Comparison of ENCODE assay signal across 8 cellular contexts in the genomic region with DNA sequence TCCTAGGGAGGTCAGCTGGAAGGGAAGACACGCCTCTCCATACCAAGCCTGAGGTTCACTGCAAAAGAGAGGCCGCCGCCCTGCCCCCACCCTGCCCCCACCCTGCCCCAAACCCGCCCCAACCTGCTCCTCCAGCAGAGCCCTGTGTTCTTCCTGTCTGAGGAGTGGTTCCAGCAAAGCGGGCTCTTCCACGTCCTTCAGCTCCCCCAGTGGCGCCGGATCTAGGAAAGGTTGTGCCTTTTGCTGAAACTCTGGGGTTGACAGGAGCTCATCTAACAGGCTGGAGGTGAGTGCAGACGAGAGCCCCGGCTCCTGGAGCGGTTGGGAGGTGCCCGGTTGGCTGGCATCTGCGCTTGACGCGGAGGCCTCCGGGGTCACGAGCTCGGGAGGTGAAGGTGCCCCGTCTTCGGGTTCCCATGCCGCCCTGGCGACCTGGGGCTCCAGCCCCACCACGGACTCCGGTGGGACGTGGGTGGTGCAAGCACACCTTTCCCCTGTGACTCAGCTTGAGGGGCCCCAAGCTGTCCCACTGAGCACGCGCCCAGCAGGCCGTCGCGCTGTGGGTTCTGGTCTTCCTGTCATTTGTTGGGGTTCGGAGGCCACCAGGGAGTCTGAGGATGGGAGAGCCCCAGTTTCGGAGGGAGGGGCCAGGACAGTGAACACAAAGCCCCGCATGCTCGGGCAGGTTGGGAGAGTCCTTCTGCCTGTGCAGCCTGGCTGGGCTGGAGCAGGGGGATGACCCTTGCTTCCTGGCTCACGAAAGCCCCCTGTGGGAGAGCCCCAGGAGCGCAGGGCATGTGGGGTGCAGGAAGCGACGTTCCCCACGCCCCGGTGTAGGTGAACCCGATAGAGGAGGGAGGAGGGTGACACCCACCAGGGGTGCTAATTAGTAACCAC.
A peak's percentile ranks its signal among the peaks of the same experiment; 100 is the strongest.
DNase-seq lines count a peak whose midpoint lies in the region; ATAC-seq, FAIRE-seq and TF ChIP-seq lines count a peak whose summit lies in the region.

No MANE protein-coding gene starts in this region.

- H3K27me3 Mint-ChIP-seq in activated CD4-positive, alpha-beta T cell treated with anti-CD3 and anti-CD28 coated beads, Interleukin-2, amount 10 ng/mL, durations not matched to agents 7 days and 5 days = peaks cover 16% of the 10 kb centered on the region

- ATAC-seq in GM18873 (IDR thresholded peaks at IDR 0.05; ENCODE audit: low FRiP score, unreplicated experiment) (peak; percentile 47), HG03103 (IDR thresholded peaks at IDR 0.05; ENCODE audit: low read depth, unreplicated experiment) (peak; percentile 43)

- TSS peak; percentile 34 for BruUV-seq in endothelial cell of umbilical vein (replicated peaks; lab: Mats Ljungman, UMichigan)

- peaks cover 0 to 3% of the 10 kb centered on the region in 2 experiments for H3K27me3 ChIP-seq in endothelial cell of umbilical vein (ENCODE audit: control insufficient read depth in 2 of 2, insufficient read depth in 2 of 2, low read length in 2 of 2)

- peak; percentile 61 for DNase-seq in activated CD4-positive, alpha-beta T cell treated with anti-CD3 and anti-CD28 coated beads, Interleukin-2, amount 10 ng/mL, durations not matched to agents 7 days and 5 days
- DNase-seq in endothelial cell of umbilical vein (ENCODE audit: low read depth, low spot score) (peak; percentile 18), myocyte (ENCODE audit: low read depth) (peak; percentile 5), NCI-H510A treated with DMSO at 0.1 percent for 48 hours (lab: John Stamatoyannopoulos, UW) (no peak), NCI-H526 (lab: John Stamatoyannopoulos, UW) (no peak)
- peak; percentile 41 to 51 for DNase-seq in stimulated activated CD8-positive, alpha-beta memory T cell treated with anti-CD3 and anti-CD28 coated beads, Interleukin-7, amount 100 ng/mL, for 48 hours (ENCODE audit: extremely low read depth in 1 of 2, low read depth in 1 of 2)

- H3K9ac ChIP-seq in endothelial cell of umbilical vein (replicated peaks; ENCODE audit: extremely low read depth, insufficient read depth, low read length) = no peak overlapping the region

- peak overlapping the region; percentile 62 for H3K4me3 Mint-ChIP-seq in activated CD4-positive, alpha-beta T cell treated with anti-CD3 and anti-CD28 coated beads, Interleukin-2, amount 10 ng/mL, durations not matched to agents 7 days and 5 days

- no peaks in the 10 kb centered on the region for H3K9me1 ChIP-seq in endothelial cell of umbilical vein (replicated peaks; ENCODE audit: control insufficient read depth, extremely low read depth, insufficient read depth, low read length)

- no peak overlapping the region for H3K27ac ChIP-seq in endothelial cell of umbilical vein (ENCODE audit: insufficient read depth, low read depth, low read length)

- no peak for FAIRE-seq in endothelial cell of umbilical vein (lab: Jason Lieb, UNC)

- H3K4me3 ChIP-seq in endothelial cell of umbilical vein (replicated peaks in 1 of 3; ENCODE audit: insufficient read depth in 1 of 3, low read depth in 1 of 3, low read length in 3 of 3) = no peak overlapping the region

- H3K36me3 Mint-ChIP-seq in activated CD4-positive, alpha-beta T cell treated with anti-CD3 and anti-CD28 coated beads, Interleukin-2, amount 10 ng/mL, durations not matched to agents 7 days and 5 days (ENCODE audit: low read depth) = peaks cover 4% of the 10 kb centered on the region

- H4K20me1 ChIP-seq in endothelial cell of umbilical vein (replicated peaks; ENCODE audit: control insufficient read depth, extremely low read depth, insufficient read depth, low read length) = no peaks in the 10 kb centered on the region

- H3K4me2 ChIP-seq in endothelial cell of umbilical vein (ENCODE audit: insufficient read depth, low read length) = peak overlapping the region; percentile 62

- H3K36me3 ChIP-seq in endothelial cell of umbilical vein (ENCODE audit: control insufficient read depth in 2 of 2, extremely low read depth in 1 of 2, insufficient read depth in 2 of 2, low read length in 2 of 2) = no peaks in the 10 kb centered on the region

- H3K79me2 ChIP-seq in endothelial cell of umbilical vein (ENCODE audit: control insufficient read depth, insufficient read depth, low read length) = no peaks in the 10 kb centered on the region

- dilution Hi-C loops in endothelial cell of umbilical vein (cut with MboI; ENCODE audit: extremely low pct_ligation_motif_present, low sequenced_read_pairs) = no loop called here

- H3K9me3 Mint-ChIP-seq in activated CD4-positive, alpha-beta T cell treated with anti-CD3 and anti-CD28 coated beads, Interleukin-2, amount 10 ng/mL, durations not matched to agents 7 days and 5 days = peaks cover 22% of the 10 kb centered on the region

- TF ChIP-seq CTCF in endothelial cell of umbilical vein (IDR thresholded peaks at IDR 0.05; ENCODE audit: extremely low read depth in 1 of 2, insufficient read depth in 1 of 2, low read depth in 1 of 2, low read length in 2 of 2) = no peak

- POLR2A ChIA-PET in activated CD4-positive, alpha-beta T cell treated with anti-CD3 and anti-CD28 coated beads, Interleukin-2, amount 10 ng/mL, durations not matched to agents 7 days and 5 days (lab: Charles Lee) = no interaction called here
- POLR2A ChIA-PET in endothelial cell of umbilical vein (lab: Charles Lee) = no interaction called here

- peak overlapping the region; percentile 47 for H3K27ac Mint-ChIP-seq in activated CD4-positive, alpha-beta T cell treated with anti-CD3 and anti-CD28 coated beads, Interleukin-2, amount 10 ng/mL, durations not matched to agents 7 days and 5 days

- TF ChIP-seq POLR2A in endothelial cell of umbilical vein (IDR thresholded peaks at IDR 0.05; ENCODE audit: low read depth, low read length) = no peak

- no peak overlapping the region for H2AFZ ChIP-seq in endothelial cell of umbilical vein (ENCODE audit: low read depth, low read length)

- intact Hi-C loops in endothelial cell of umbilical vein (cut with micrococcal nuclease) = no loop called here

- CTCF ChIA-PET in activated CD4-positive, alpha-beta T cell treated with anti-CD3 and anti-CD28 coated beads, Interleukin-2, amount 10 ng/mL, durations not matched to agents 7 days and 5 days (lab: Charles Lee) = interaction anchor here (1.1 to 1.4 kb wide), 3 partner anchors 1015 to 1019 kb away, joined by 3 to 4 read pairs (median 3); no protein-coding TSS in a partner anchor
- CTCF ChIA-PET in endothelial cell of umbilical vein (lab: Charles Lee) = interaction anchor here (0.6 to 1.1 kb wide), 3 partner anchors 22 to 1018 kb away, joined by 3 to 6 read pairs (median 4); no protein-coding TSS in a partner anchor

- H3K9me3 ChIP-seq in endothelial cell of umbilical vein (replicated peaks; ENCODE audit: control insufficient read depth, insufficient read depth, low read length) = no peaks in the 10 kb centered on the region

- no peaks in the 10 kb centered on the region for H3K4me1 ChIP-seq in endothelial cell of umbilical vein (ENCODE audit: control insufficient read depth, extremely low read depth, insufficient read depth, low read length)

- peaks cover 17% of the 10 kb centered on the region for H3K4me1 Mint-ChIP-seq in activated CD4-positive, alpha-beta T cell treated with anti-CD3 and anti-CD28 coated beads, Interleukin-2, amount 10 ng/mL, durations not matched to agents 7 days and 5 days

TF ChIP-seq in endothelial cell of umbilical vein, 7 proteins besides CTCF, POLR2A, EP300 and RAD21:
- TF ChIP-seq GATA2 (IDR thresholded peaks at IDR 0.05; ENCODE audit: insufficient read depth, insufficient read length, low read depth, low read length) (no peak), POLR2AphosphoS5 (IDR thresholded peaks at IDR 0.05; ENCODE audit: insufficient read depth, low read depth, low read length) (no peak), FOS (IDR thresholded peaks at IDR 0.05; ENCODE audit: borderline replicate concordance, insufficient read depth, low read length) (no peak), MYC (IDR thresholded peaks at IDR 0.05; ENCODE audit: low read depth, low read length) (no peak), EZH2 (IDR thresholded peaks at IDR 0.05; ENCODE audit: borderline replicate concordance, low read depth, low read length, severe bottlenecking) (no peak), JUN (IDR thresholded peaks at IDR 0.05; ENCODE audit: borderline replicate concordance, insufficient read depth, insufficient read length, low read depth) (no peak)
- TF ChIP-seq, protein P1, sequence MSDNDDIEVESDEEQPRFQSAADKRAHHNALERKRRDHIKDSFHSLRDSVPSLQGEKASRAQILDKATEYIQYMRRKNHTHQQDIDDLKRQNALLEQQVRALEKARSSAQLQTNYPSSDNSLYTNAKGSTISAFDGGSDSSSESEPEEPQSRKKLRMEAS (IDR thresholded peaks at IDR 0.05; ENCODE audit: insufficient read depth, insufficient read length) = no peak
TF ChIP-seq in endothelial cell of umbilical vein: peak in this region for 0.

Comparison
In these comparisons a context has a peak if more than half of its experiments do, and no peak if none do; other contexts are left out.
1. DNase-seq: peak in activated CD4-positive, alpha-beta T cell treated with anti-CD3 and anti-CD28 coated beads, Interleukin-2, amount 10 ng/mL, durations not matched to agents 7 days and 5 days (single experiment), endothelial cell of umbilical vein (single experiment), myocyte (single experiment) and stimulated activated CD8-positive, alpha-beta memory T cell treated with anti-CD3 and anti-CD28 coated beads, Interleukin-7, amount 100 ng/mL, for 48 hours (2 of 2); none in NCI-H510A treated with DMSO at 0.1 percent for 48 hours (single experiment) and NCI-H526 (0 of 2).